In the genomic region with DNA sequence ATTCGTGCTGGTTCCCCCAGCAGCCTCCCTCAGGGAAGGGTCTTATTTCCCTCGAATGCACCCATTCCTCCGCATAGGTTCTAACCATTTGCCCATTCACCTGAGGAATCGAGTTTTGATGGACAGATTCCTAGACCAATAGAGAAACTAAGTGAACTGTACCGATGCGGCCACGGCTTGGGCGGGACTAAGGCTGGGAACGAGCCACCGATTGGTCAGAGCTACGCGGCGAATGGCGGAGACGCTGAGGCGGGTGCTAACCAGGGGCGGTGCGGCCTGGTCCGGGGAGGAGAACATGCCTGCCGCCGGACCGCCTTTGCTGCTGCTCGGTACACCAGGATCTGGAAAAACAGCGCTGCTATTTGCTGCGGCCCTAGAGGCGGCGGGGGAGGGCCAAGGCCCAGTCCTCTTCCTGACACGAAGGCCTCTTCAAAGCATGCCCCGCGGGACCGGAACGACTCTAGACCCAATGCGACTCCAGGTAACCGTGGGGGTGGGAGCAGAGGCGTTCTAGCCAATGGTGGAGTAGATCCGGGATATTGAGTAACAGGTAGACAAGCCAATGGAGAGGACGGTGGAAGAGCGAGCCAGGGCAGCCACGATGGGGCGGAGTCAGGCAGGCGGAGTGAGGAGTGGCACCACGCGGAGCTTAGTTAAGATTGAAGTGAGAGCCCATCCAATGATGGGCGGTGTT, we compare ENCODE assay signal across 1 cellular context.
TF ChIP-seq lines count a peak whose summit lies in the region.

A gene with protein sequence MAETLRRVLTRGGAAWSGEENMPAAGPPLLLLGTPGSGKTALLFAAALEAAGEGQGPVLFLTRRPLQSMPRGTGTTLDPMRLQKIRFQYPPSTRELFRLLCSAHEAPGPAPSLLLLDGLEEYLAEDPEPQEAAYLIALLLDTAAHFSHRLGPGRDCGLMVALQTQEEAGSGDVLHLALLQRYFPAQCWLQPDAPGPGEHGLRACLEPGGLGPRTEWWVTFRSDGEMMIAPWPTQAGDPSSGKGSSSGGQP (plus strand): TSS at position 218 of the 694 bp plus-strand sequence. CDS start 15 bp downstream, at position 233.

TF ChIP-seq in GM12878, 131 proteins besides CTCF, POLR2A, EP300 and RAD21 (continued from another document and continues in another):
- TF ChIP-seq, protein P1, sequence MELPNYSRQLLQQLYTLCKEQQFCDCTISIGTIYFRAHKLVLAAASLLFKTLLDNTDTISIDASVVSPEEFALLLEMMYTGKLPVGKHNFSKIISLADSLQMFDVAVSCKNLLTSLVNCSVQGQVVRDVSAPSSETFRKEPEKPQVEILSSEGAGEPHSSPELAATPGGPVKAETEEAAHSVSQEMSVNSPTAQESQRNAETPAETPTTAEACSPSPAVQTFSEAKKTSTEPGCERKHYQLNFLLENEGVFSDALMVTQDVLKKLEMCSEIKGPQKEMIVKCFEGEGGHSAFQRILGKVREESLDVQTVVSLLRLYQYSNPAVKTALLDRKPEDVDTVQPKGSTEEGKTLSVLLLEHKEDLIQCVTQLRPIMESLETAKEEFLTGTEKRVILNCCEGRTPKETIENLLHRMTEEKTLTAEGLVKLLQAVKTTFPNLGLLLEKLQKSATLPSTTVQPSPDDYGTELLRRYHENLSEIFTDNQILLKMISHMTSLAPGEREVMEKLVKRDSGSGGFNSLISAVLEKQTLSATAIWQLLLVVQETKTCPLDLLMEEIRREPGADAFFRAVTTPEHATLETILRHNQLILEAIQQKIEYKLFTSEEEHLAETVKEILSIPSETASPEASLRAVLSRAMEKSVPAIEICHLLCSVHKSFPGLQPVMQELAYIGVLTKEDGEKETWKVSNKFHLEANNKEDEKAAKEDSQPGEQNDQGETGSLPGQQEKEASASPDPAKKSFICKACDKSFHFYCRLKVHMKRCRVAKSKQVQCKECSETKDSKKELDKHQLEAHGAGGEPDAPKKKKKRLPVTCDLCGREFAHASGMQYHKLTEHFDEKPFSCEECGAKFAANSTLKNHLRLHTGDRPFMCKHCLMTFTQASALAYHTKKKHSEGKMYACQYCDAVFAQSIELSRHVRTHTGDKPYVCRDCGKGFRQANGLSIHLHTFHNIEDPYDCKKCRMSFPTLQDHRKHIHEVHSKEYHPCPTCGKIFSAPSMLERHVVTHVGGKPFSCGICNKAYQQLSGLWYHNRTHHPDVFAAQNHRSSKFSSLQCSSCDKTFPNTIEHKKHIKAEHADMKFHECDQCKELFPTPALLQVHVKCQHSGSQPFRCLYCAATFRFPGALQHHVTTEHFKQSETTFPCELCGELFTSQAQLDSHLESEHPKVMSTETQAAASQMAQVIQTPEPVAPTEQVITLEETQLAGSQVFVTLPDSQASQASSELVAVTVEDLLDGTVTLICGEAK (IDR thresholded peaks at IDR 0.05; ENCODE audit: borderline replicate concordance), result peak; percentile 82; the same call in 1 of the 2 replicates
- TF ChIP-seq GABPA (IDR thresholded peaks at IDR 0.05; ENCODE audit: low read depth), result peak; percentile 79; the same call in 1 of the 2 replicates
- peak; percentile 84 for TF ChIP-seq SIN3A (IDR thresholded peaks at IDR 0.05; ENCODE audit: low read depth, low read length)
- TF ChIP-seq TARDBP (IDR thresholded peaks at IDR 0.05; ENCODE audit: borderline replicate concordance), result no peak
- TF ChIP-seq IKZF1 (conservative IDR thresholded peaks at IDR 0.05), result no peak; the same call in 1 of the 2 replicates
- peak; percentile 90 for TF ChIP-seq CREB1 (IDR thresholded peaks at IDR 0.05; ENCODE audit: low read depth)
- no peak for TF ChIP-seq NFIC (IDR thresholded peaks at IDR 0.05; ENCODE audit: low read depth, low read length)
- TF ChIP-seq, protein P2, sequence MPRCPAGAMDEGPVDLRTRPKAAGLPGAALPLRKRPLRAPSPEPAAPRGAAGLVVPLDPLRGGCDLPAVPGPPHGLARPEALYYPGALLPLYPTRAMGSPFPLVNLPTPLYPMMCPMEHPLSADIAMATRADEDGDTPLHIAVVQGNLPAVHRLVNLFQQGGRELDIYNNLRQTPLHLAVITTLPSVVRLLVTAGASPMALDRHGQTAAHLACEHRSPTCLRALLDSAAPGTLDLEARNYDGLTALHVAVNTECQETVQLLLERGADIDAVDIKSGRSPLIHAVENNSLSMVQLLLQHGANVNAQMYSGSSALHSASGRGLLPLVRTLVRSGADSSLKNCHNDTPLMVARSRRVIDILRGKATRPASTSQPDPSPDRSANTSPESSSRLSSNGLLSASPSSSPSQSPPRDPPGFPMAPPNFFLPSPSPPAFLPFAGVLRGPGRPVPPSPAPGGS (IDR thresholded peaks at IDR 0.05; ENCODE audit: borderline replicate concordance, insufficient read depth, low read depth, low read length, poor library complexity, severe bottlenecking), result no peak
- TF ChIP-seq, protein P3, sequence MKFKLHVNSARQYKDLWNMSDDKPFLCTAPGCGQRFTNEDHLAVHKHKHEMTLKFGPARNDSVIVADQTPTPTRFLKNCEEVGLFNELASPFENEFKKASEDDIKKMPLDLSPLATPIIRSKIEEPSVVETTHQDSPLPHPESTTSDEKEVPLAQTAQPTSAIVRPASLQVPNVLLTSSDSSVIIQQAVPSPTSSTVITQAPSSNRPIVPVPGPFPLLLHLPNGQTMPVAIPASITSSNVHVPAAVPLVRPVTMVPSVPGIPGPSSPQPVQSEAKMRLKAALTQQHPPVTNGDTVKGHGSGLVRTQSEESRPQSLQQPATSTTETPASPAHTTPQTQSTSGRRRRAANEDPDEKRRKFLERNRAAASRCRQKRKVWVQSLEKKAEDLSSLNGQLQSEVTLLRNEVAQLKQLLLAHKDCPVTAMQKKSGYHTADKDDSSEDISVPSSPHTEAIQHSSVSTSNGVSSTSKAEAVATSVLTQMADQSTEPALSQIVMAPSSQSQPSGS (IDR thresholded peaks at IDR 0.05; ENCODE audit: low read length), result no peak
- TF ChIP-seq RUNX3 (IDR thresholded peaks at IDR 0.05; ENCODE audit: low read length), result no peak; the same call in 1 of the 2 replicates
- TF ChIP-seq, protein P4, sequence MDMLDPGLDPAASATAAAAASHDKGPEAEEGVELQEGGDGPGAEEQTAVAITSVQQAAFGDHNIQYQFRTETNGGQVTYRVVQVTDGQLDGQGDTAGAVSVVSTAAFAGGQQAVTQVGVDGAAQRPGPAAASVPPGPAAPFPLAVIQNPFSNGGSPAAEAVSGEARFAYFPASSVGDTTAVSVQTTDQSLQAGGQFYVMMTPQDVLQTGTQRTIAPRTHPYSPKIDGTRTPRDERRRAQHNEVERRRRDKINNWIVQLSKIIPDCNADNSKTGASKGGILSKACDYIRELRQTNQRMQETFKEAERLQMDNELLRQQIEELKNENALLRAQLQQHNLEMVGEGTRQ (IDR thresholded peaks at IDR 0.05; ENCODE audit: borderline replicate concordance, low read depth, low read length), result no peak; the same call in 1 of the 2 replicates
- TF ChIP-seq CBX5 (IDR thresholded peaks at IDR 0.05; ENCODE audit: low read depth), result no peak
- TF ChIP-seq FOXM1 (IDR thresholded peaks at IDR 0.05; ENCODE audit: low read depth, low read length), result no peak
- TF ChIP-seq SRF (IDR thresholded peaks at IDR 0.05; ENCODE audit: low read depth in 2 of 2, low read length in 2 of 2), result no peak
- TF ChIP-seq ASH2L (IDR thresholded peaks at IDR 0.05; ENCODE audit: borderline replicate concordance, low read depth), result 0 out of 2 replicates have a peak, but pooled peaks have one; percentile 72
- TF ChIP-seq NR2C1 (IDR thresholded peaks at IDR 0.05), result 0 out of 2 replicates have a peak, but pooled peaks have one; percentile 41
- 0 out of 2 replicates have a peak, but pooled peaks have one; percentile 10 for TF ChIP-seq TAF1 (IDR thresholded peaks at IDR 0.05; ENCODE audit: borderline replicate concordance, low read depth, low read length)
- TF ChIP-seq SREBF1 (IDR thresholded peaks at IDR 0.05; ENCODE audit: low read length), result no peak
- no peak for TF ChIP-seq TCF7 (IDR thresholded peaks at IDR 0.05; ENCODE audit: borderline replicate concordance)
- TF ChIP-seq, protein P5, sequence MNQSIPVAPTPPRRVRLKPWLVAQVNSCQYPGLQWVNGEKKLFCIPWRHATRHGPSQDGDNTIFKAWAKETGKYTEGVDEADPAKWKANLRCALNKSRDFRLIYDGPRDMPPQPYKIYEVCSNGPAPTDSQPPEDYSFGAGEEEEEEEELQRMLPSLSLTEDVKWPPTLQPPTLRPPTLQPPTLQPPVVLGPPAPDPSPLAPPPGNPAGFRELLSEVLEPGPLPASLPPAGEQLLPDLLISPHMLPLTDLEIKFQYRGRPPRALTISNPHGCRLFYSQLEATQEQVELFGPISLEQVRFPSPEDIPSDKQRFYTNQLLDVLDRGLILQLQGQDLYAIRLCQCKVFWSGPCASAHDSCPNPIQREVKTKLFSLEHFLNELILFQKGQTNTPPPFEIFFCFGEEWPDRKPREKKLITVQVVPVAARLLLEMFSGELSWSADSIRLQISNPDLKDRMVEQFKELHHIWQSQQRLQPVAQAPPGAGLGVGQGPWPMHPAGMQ (IDR thresholded peaks at IDR 0.05; ENCODE audit: borderline replicate concordance), result no peak
- no peak; the same call in none of the 2 replicates for TF ChIP-seq CBFB (IDR thresholded peaks at IDR 0.05; ENCODE audit: low read depth)
- no peak for TF ChIP-seq KAT2A (conservative IDR thresholded peaks at IDR 0.05; ENCODE audit: control insufficient read depth, low read depth, low read length)
- TF ChIP-seq, protein P6, sequence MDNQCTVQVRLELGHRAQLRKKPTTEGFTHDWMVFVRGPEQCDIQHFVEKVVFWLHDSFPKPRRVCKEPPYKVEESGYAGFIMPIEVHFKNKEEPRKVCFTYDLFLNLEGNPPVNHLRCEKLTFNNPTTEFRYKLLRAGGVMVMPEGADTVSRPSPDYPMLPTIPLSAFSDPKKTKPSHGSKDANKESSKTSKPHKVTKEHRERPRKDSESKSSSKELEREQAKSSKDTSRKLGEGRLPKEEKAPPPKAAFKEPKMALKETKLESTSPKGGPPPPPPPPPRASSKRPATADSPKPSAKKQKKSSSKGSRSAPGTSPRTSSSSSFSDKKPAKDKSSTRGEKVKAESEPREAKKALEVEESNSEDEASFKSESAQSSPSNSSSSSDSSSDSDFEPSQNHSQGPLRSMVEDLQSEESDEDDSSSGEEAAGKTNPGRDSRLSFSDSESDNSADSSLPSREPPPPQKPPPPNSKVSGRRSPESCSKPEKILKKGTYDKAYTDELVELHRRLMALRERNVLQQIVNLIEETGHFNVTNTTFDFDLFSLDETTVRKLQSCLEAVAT (IDR thresholded peaks at IDR 0.05), result no peak
- peak; percentile 79 for TF ChIP-seq SMAD5 (IDR thresholded peaks at IDR 0.05; ENCODE audit: low read depth)
- no peak for TF ChIP-seq FOXK2 (IDR thresholded peaks at IDR 0.05)
- TF ChIP-seq TBL1XR1 (IDR thresholded peaks at IDR 0.05; ENCODE audit: low read depth, low read length), result no peak
- no peak; the same call in 1 of the 2 replicates for TF ChIP-seq NFYA (IDR thresholded peaks at IDR 0.05; ENCODE audit: borderline replicate concordance, low read depth, low read length)
- no peak; the same call in 1 of the 2 replicates for TF ChIP-seq NRF1 (conservative IDR thresholded peaks at IDR 0.05; ENCODE audit: low read depth, low read length)
- TF ChIP-seq NFXL1 (IDR thresholded peaks at IDR 0.05; ENCODE audit: borderline replicate concordance), result no peak
- no peak for TF ChIP-seq ZZZ3 (IDR thresholded peaks at IDR 0.05; ENCODE audit: control insufficient read depth, insufficient read length, low read depth)
- no peak for TF ChIP-seq EZH2 (IDR thresholded peaks at IDR 0.05; ENCODE audit: borderline replicate concordance, control insufficient read depth, low read depth, low read length)
- TF ChIP-seq, protein P7, sequence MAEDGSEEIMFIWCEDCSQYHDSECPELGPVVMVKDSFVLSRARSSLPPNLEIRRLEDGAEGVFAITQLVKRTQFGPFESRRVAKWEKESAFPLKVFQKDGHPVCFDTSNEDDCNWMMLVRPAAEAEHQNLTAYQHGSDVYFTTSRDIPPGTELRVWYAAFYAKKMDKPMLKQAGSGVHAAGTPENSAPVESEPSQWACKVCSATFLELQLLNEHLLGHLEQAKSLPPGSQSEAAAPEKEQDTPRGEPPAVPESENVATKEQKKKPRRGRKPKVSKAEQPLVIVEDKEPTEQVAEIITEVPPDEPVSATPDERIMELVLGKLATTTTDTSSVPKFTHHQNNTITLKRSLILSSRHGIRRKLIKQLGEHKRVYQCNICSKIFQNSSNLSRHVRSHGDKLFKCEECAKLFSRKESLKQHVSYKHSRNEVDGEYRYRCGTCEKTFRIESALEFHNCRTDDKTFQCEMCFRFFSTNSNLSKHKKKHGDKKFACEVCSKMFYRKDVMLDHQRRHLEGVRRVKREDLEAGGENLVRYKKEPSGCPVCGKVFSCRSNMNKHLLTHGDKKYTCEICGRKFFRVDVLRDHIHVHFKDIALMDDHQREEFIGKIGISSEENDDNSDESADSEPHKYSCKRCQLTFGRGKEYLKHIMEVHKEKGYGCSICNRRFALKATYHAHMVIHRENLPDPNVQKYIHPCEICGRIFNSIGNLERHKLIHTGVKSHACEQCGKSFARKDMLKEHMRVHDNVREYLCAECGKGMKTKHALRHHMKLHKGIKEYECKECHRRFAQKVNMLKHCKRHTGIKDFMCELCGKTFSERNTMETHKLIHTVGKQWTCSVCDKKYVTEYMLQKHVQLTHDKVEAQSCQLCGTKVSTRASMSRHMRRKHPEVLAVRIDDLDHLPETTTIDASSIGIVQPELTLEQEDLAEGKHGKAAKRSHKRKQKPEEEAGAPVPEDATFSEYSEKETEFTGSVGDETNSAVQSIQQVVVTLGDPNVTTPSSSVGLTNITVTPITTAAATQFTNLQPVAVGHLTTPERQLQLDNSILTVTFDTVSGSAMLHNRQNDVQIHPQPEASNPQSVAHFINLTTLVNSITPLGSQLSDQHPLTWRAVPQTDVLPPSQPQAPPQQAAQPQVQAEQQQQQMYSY (CRISPR knock-in tag; IDR thresholded peaks at IDR 0.05), result no peak
- TF ChIP-seq STAT1 (conservative IDR thresholded peaks at IDR 0.05), result peak; percentile 95
- TF ChIP-seq, protein P8, sequence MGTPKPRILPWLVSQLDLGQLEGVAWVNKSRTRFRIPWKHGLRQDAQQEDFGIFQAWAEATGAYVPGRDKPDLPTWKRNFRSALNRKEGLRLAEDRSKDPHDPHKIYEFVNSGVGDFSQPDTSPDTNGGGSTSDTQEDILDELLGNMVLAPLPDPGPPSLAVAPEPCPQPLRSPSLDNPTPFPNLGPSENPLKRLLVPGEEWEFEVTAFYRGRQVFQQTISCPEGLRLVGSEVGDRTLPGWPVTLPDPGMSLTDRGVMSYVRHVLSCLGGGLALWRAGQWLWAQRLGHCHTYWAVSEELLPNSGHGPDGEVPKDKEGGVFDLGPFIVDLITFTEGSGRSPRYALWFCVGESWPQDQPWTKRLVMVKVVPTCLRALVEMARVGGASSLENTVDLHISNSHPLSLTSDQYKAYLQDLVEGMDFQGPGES (IDR thresholded peaks at IDR 0.05), result peak; percentile 83
